13 cellular contexts compared by ENCODE assay signal in genomic region chr17:7311110-7311698, GRCh38. TPM values are rescaled to one million over a fixed set of nuclear protein-coding genes. Genes with fewer than 3 reads are reported as not detected.
A peak's percentile ranks its signal among the peaks of the same experiment; 100 is the strongest.
DNase-seq lines count a peak whose midpoint lies in the region; ATAC-seq, FAIRE-seq and TF ChIP-seq lines count a peak whose summit lies in the region.
"Had no signal": no experiment of that assay in that cellular context is flagged by ENCODE, and none has a peak within 500 bp of the region (broad histone marks: within the 10 kb centered on the region; RNA-seq: fewer than 3 reads in every experiment).

No MANE protein-coding gene starts in this region.

- H3K27me3 ChIP-seq in astrocyte (ENCODE audit: insufficient read depth, low read length) (no peaks in the 10 kb centered on the region), neutrophil (no peaks in the 10 kb centered on the region), sigmoid colon (no peaks in the 10 kb centered on the region)
- H3K27me3 ChIP-seq: brain microvascular endothelial cell had no signal

- H3K9me3 Mint-ChIP-seq in T-helper 1 cell treated with Interleukin-12 subunit alpha and Interleukin-12 subunit beta and Interleukin-4 antibody, amounts not matched to agents 30 μg/mL and 1 μg/mL, for 36 hours, result no peaks in the 10 kb centered on the region
- H3K9me3 Mint-ChIP-seq in HFFc6, result no peaks in the 10 kb centered on the region
- no peaks in the 10 kb centered on the region for H3K9me3 Mint-ChIP-seq in astrocyte (ENCODE audit: unreplicated experiment)

- peak overlapping the region; percentile 4 for H3K9ac ChIP-seq in astrocyte (ENCODE audit: low read length)

- peaks cover 66% of the 10 kb centered on the region for H4K20me1 ChIP-seq in astrocyte (ENCODE audit: insufficient read depth, low read length)

- H3K4me3 ChIP-seq in astrocyte (ENCODE audit: insufficient read depth, low read depth, low read length) (no peak overlapping the region), neutrophil (ENCODE audit: low read depth in 1 of 2, low read length in 1 of 2) (no peak overlapping the region), sigmoid colon (no peak overlapping the region)
- H3K4me3 ChIP-seq: lower lobe of right lung had no signal

- peak overlapping the region; percentile 31 for H3K4me2 ChIP-seq in astrocyte (ENCODE audit: low read length)

- peak overlapping the region; percentile 58 for H3K27ac Mint-ChIP-seq in T-helper 1 cell treated with Interleukin-12 subunit alpha and Interleukin-12 subunit beta and Interleukin-4 antibody, amounts not matched to agents 30 μg/mL and 1 μg/mL, for 36 hours
- H3K27ac Mint-ChIP-seq in HFFc6 (peak overlapping the region; percentile 94), astrocyte (ENCODE audit: unreplicated experiment) (peak overlapping the region; percentile 54)

- intact Hi-C loops in sigmoid colon (cut with DNase I), result loop anchor here (10.0 kb wide), 1 partner anchor 824 kb away; no protein-coding TSS in a partner anchor

- H3K4me1 ChIP-seq in astrocyte (ENCODE audit: insufficient read depth, low read length), result peaks cover 39% of the 10 kb centered on the region
- H3K4me1 ChIP-seq in neutrophil (ENCODE audit: control insufficient read depth in 1 of 2, insufficient read depth in 1 of 2, low read depth in 1 of 2, low read length in 1 of 2), result peaks cover 49 to 54% of the 10 kb centered on the region in 2 experiments
- peaks cover 0 to 61% (median 56%) of the 10 kb centered on the region in 4 donors for H3K4me1 ChIP-seq in sigmoid colon

- H3K27me3 Mint-ChIP-seq in T-helper 1 cell treated with Interleukin-12 subunit alpha and Interleukin-12 subunit beta and Interleukin-4 antibody, amounts not matched to agents 30 μg/mL and 1 μg/mL, for 36 hours (ENCODE audit: low read depth), result peaks cover 4% of the 10 kb centered on the region
- H3K27me3 Mint-ChIP-seq in HFFc6 (ENCODE audit: insufficient read depth) (peaks cover 24% of the 10 kb centered on the region), astrocyte (ENCODE audit: low read depth, unreplicated experiment) (no peaks in the 10 kb centered on the region)

- no peak for TF ChIP-seq POLR2A in sigmoid colon (IDR thresholded peaks at IDR 0.05)

- H3K36me3 ChIP-seq in astrocyte (ENCODE audit: insufficient read depth, low read length) (peaks cover 44% of the 10 kb centered on the region), neutrophil (peaks cover 41% of the 10 kb centered on the region), sigmoid colon (peaks cover 39 to 51% (median 42%) of the 10 kb centered on the region in 4 donors)

- TF ChIP-seq CTCF in HFFc6 (IDR thresholded peaks at IDR 0.05) (no peak), astrocyte (IDR thresholded peaks at IDR 0.05; ENCODE audit: insufficient read depth, low read depth, low read length) (no peak), neutrophil (IDR thresholded peaks at IDR 0.05) (no peak), sigmoid colon (IDR thresholded peaks at IDR 0.05) (no peak)

- H3K27ac ChIP-seq in astrocyte (ENCODE audit: low read depth, low read length) (no peak overlapping the region), neutrophil (peak overlapping the region; percentile 27), sigmoid colon (peak overlapping the region in 1 of 4 donors; percentile 11)
- H3K27ac ChIP-seq: brain microvascular endothelial cell, lower lobe of right lung had no signal

- H3K36me3 Mint-ChIP-seq in T-helper 1 cell treated with Interleukin-12 subunit alpha and Interleukin-12 subunit beta and Interleukin-4 antibody, amounts not matched to agents 30 μg/mL and 1 μg/mL, for 36 hours (ENCODE audit: low read depth), result peaks cover 56% of the 10 kb centered on the region
- peaks cover 63% of the 10 kb centered on the region for H3K36me3 Mint-ChIP-seq in HFFc6 (ENCODE audit: low read depth)
- H3K36me3 Mint-ChIP-seq in astrocyte (ENCODE audit: low read depth, unreplicated experiment), result peaks cover 22% of the 10 kb centered on the region

- WGBS in sigmoid colon, 2 donors, result 77 to 88% methylated on average over 7 of the region's 7 CpGs

- H2AFZ ChIP-seq in astrocyte (ENCODE audit: low read depth, low read length), result no peak overlapping the region

- no peak for ATAC-seq in HG03460 (IDR thresholded peaks at IDR 0.05; ENCODE audit: unreplicated experiment)
- ATAC-seq: lower lobe of right lung had no signal

- no peaks in the 10 kb centered on the region for H3K9me3 ChIP-seq in astrocyte (ENCODE audit: insufficient read depth, low read depth, low read length)
- H3K9me3 ChIP-seq in neutrophil, result no peaks in the 10 kb centered on the region
- H3K9me3 ChIP-seq in sigmoid colon, result no peaks in the 10 kb centered on the region
- H3K9me3 ChIP-seq: lower lobe of right lung had no signal

- peaks cover 59% of the 10 kb centered on the region for H3K4me1 Mint-ChIP-seq in T-helper 1 cell treated with Interleukin-12 subunit alpha and Interleukin-12 subunit beta and Interleukin-4 antibody, amounts not matched to agents 30 μg/mL and 1 μg/mL, for 36 hours (ENCODE audit: low read depth)
- H3K4me1 Mint-ChIP-seq in HFFc6 (ENCODE audit: low read depth) (peaks cover 62% of the 10 kb centered on the region), astrocyte (ENCODE audit: low read depth, unreplicated experiment) (peaks cover 47% of the 10 kb centered on the region)

- no peak for FAIRE-seq in astrocyte (lab: Jason Lieb, UNC)
- FAIRE-seq: A204.1, endometrium had no signal

- peaks cover 66% of the 10 kb centered on the region for H3K79me2 ChIP-seq in astrocyte (ENCODE audit: insufficient read depth, low read length)

- DNase-seq in T-helper 1 cell (no peak), HFFc6 (no peak), astrocyte (ENCODE audit: low read depth) (no peak), sigmoid colon (no peak), NCI-H526 treated with DMSO at 0.1 percent for 48 hours (lab: John Stamatoyannopoulos, UW) (no peak)
- DNase-seq: brain microvascular endothelial cell, lower lobe of right lung, NCI-H187 had no signal

- peak overlapping the region; percentile 42 for H3K4me3 Mint-ChIP-seq in T-helper 1 cell treated with Interleukin-12 subunit alpha and Interleukin-12 subunit beta and Interleukin-4 antibody, amounts not matched to agents 30 μg/mL and 1 μg/mL, for 36 hours
- peak overlapping the region; percentile 94 for H3K4me3 Mint-ChIP-seq in HFFc6
- H3K4me3 Mint-ChIP-seq in astrocyte (ENCODE audit: unreplicated experiment), result peak overlapping the region; percentile 97

- TF ChIP-seq EP300 in sigmoid colon (IDR thresholded peaks at IDR 0.05), result no peak

RNA-seq across cellular contexts. Expression of gene EIF5A, which starts 3.8 kb away (rescaled TPM):
- total RNA-seq in HFFc6 (2021; fragmentation: NEBNext Ultra II Directional; extraction: Animal tissue kit (Norgen Biotek cat#: 25700)), result 1,000 to 10,000 TPM; 1,011 to 1,116 (median 1,072) TPM
- total RNA-seq in astrocyte (841 and 915 TPM in 2 replicates), sigmoid colon (100 to 1,000 TPM; 104 to 156 (median 125) TPM)
- polyA plus RNA-seq in sigmoid colon, result 100 to 1,000 TPM; 315 to 603 (median 403) TPM

RNA-seq across cellular contexts. Expression of gene GPS2, which starts 4.0 kb away (rescaled TPM):
- 10 to 100 TPM; 34.7 to 45.2 (median 40.7) TPM for total RNA-seq in HFFc6 (2021; fragmentation: NEBNext Ultra II Directional; extraction: Animal tissue kit (Norgen Biotek cat#: 25700))
- total RNA-seq in astrocyte (41.7 and 49.8 TPM in 2 replicates), sigmoid colon (100 to 1,000 TPM in 1 of 4 donors, 10 to 100 TPM in 3; 82.3 to 114 (median 85.4) TPM)
- 100 to 1,000 TPM in 1 of 3 donors, 10 to 100 TPM in 2; 67.9 to 113 (median 77.2) TPM for polyA plus RNA-seq in sigmoid colon

RNA-seq across cellular contexts. Expression of gene YBX2, which starts 16.8 kb away (rescaled TPM):
- not detected for total RNA-seq in HFFc6 (2021; fragmentation: NEBNext Ultra II Directional; extraction: Animal tissue kit (Norgen Biotek cat#: 25700))
- total RNA-seq in astrocyte (0.24 and 0.86 TPM in 2 replicates), sigmoid colon (1 to 10 TPM in 3 of 4 donors, under 1 TPM in 1; 0.28 to 2.5 (median 1.5) TPM)
- polyA plus RNA-seq in sigmoid colon, result 10 to 100 TPM in 2 of 3 donors, 1 to 10 TPM in 1; 4.8 to 37.6 (median 20.1) TPM

RNA-seq across cellular contexts. Expression of gene NEURL4, which starts 17.9 kb away (rescaled TPM):
- total RNA-seq in HFFc6 (2021; fragmentation: NEBNext Ultra II Directional; extraction: Animal tissue kit (Norgen Biotek cat#: 25700)), result 10 to 100 TPM; 18.7 to 24.6 (median 20.4) TPM
- total RNA-seq in astrocyte (32.5 and 32.6 TPM in 2 replicates), sigmoid colon (10 to 100 TPM; 14.3 to 29.6 (median 17.6) TPM)
- 10 to 100 TPM in 1 of 3 donors, 1 to 10 TPM in 2; 6.0 to 31.6 (median 6.0) TPM for polyA plus RNA-seq in sigmoid colon

RNA-seq across cellular contexts. Expression of gene ACAP1, which starts 25.1 kb away (rescaled TPM):
- total RNA-seq in HFFc6 (2021; fragmentation: NEBNext Ultra II Directional; extraction: Animal tissue kit (Norgen Biotek cat#: 25700)), result 1 to 10 TPM; 3.2 to 6.4 (median 4.9) TPM
- total RNA-seq in astrocyte (14.4 and 16.0 TPM in 2 replicates), sigmoid colon (1 to 10 TPM; 1.1 to 3.9 (median 2.9) TPM)
- 10 to 100 TPM in 1 of 3 donors, 1 to 10 TPM in 2; 1.2 to 55.8 (median 1.4) TPM for polyA plus RNA-seq in sigmoid colon

Comparison
In these comparisons a context has a peak if more than half of its experiments do, and no peak if none do; other contexts are left out.
1. H3K4me3 Mint-ChIP-seq: peak in every context shown above with its lines; median percentile 97 in astrocyte; 94 in HFFc6; 42 in T-helper 1 cell treated with Interleukin-12 subunit alpha and Interleukin-12 subunit beta and Interleukin-4 antibody, amounts not matched to agents 30 μg/mL and 1 μg/mL, for 36 hours.